ENCODE assay signal across 12 cellular contexts in the genomic region with DNA sequence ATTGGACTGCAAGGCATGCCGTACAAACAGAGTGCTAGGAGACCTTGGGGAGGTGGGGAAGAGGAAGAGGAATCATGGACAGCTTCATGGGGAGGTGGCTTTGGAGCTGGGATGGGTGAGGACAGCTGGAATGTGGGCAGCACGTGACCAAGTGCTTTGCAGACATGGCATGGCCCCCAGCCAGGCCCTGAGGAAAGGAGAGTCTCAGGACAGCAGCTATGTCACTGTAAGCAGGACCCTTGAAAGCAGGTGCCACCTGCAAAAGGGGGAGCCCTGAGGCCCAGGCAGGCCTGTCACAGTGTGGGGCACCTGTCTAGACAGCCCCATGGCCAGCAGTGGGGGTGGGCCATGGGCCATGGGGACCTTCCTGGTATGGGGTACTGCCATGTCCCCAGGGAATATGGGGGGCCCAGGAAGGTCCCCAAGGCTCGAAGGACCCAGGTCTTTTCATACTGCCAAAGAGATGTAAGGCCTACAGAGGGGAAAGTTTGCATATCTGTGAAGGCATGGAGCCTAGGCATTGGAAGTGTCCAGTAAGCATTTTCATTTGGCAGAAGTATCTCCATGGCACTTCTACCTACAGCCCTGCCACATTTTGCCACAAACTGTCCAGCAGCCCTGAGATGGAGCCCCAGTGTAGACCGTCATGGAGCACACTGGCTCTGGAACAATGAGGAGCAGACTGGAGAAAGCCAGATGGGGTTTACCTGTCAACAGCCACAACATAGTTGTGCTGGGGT. TPM values are rescaled to one million over a fixed set of nuclear protein-coding genes. Genes with fewer than 3 reads are reported as not detected.
DNase-seq lines count a peak whose midpoint lies in the region; ATAC-seq lines count a peak whose summit lies in the region.
"Had no signal": no experiment of that assay in that cellular context is flagged by ENCODE, and none has a peak within 500 bp of the region (broad histone marks: within the 10 kb centered on the region; RNA-seq: fewer than 3 reads in every experiment).

No MANE protein-coding gene starts in this region.

- H3K27ac Mint-ChIP-seq in activated naive CD4-positive, alpha-beta T cell treated with anti-CD3 and anti-CD28 coated beads, Interleukin-2, amount 50 U/mL, for 72 hours: no peak overlapping the region
- H3K27ac Mint-ChIP-seq: CD4-positive, CD25-positive, alpha-beta regulatory T cell; HFFc6 had no signal

- no peaks in the 10 kb centered on the region for H3K9me3 Mint-ChIP-seq in activated naive CD4-positive, alpha-beta T cell treated with anti-CD3 and anti-CD28 coated beads, Interleukin-2, amount 50 U/mL, for 72 hours
- H3K9me3 Mint-ChIP-seq: CD4-positive, CD25-positive, alpha-beta regulatory T cell; HFFc6 had no signal

- no peak for DNase-seq in Right ventricle myocardium superior
- DNase-seq in left cardiac atrium: no peak
- DNase-seq in kidney tubule cell (ENCODE audit: low spot score): peak; percentile 43
- peak; percentile 49 for DNase-seq in posterior vena cava (ENCODE audit: low spot score)
- no peak for DNase-seq in UCSD-AML1 (lab: John Stamatoyannopoulos, UW; ENCODE audit: unreplicated experiment)
- DNase-seq in activated naive CD4-positive, alpha-beta T cell treated with anti-CD3 and anti-CD28 coated beads, Interleukin-2, amount 50 U/mL, for 72 hours (ENCODE audit: low spot score in 2 of 2): no peak
- DNase-seq: 8988T; AML-193; CD4-positive, CD25-positive, alpha-beta regulatory T cell; HCEC 1CT; HFFc6 had no signal

- no peaks in the 10 kb centered on the region for H3K36me3 Mint-ChIP-seq in activated naive CD4-positive, alpha-beta T cell treated with anti-CD3 and anti-CD28 coated beads, Interleukin-2, amount 50 U/mL, for 72 hours

- intact Hi-C loops in Right ventricle myocardium superior (cut with DNase I): no loop called here
- intact Hi-C loops in left cardiac atrium (cut with DNase I): no loop called here
- intact Hi-C loops in posterior vena cava (cut with DNase I): no loop called here

- ATAC-seq in Right ventricle myocardium superior (ENCODE audit: poor library complexity) (peak; percentile 46), left cardiac atrium (no peak), HG03135 (IDR thresholded peaks at IDR 0.05; ENCODE audit: unreplicated experiment) (no peak)
- ATAC-seq in activated naive CD4-positive, alpha-beta T cell treated with anti-CD3 and anti-CD28 coated beads, Interleukin-2, amount 50 U/mL, for 72 hours: no peak

RNA-seq across cellular contexts. Expression of a gene that starts 9.9 kb away (rescaled TPM):
- total RNA-seq in Right ventricle myocardium superior (0.35 TPM), left cardiac atrium (1 to 10 TPM in 1 of 2 donors, under 1 TPM in 1; 0.13 to 1.9 TPM), posterior vena cava (1 to 10 TPM in 1 of 2 donors, under 1 TPM in 1; 0.19 to 3.6 TPM)
- 1 to 10 TPM in 1 of 2 donors, under 1 TPM in 1; 0.35 to 1.3 TPM for total RNA-seq in activated naive CD4-positive, alpha-beta T cell treated with anti-CD3 and anti-CD28 coated beads, Interleukin-2, amount 50 U/mL, for 72 hours

Comparison
In these comparisons a context has a peak if more than half of its experiments do, and no peak if none do; other contexts are left out.
1. DNase-seq: peak in kidney tubule cell (single experiment) and posterior vena cava (single experiment); none in Right ventricle myocardium superior (single experiment), left cardiac atrium (single experiment), UCSD-AML1 (single experiment) and activated naive CD4-positive, alpha-beta T cell treated with anti-CD3 and anti-CD28 coated beads, Interleukin-2, amount 50 U/mL, for 72 hours (0 of 2).